ENCODE assay signal across 1 cellular context in genomic region chr5:145946112-145946861, GRCh38.
TF ChIP-seq lines count a peak whose summit lies in the region.

No MANE protein-coding gene starts in this region.

TF ChIP-seq in HEK293, 187 proteins besides CTCF, POLR2A, EP300 and RAD21 (continued from another document and continues in another):
- TF ChIP-seq, protein P1, sequence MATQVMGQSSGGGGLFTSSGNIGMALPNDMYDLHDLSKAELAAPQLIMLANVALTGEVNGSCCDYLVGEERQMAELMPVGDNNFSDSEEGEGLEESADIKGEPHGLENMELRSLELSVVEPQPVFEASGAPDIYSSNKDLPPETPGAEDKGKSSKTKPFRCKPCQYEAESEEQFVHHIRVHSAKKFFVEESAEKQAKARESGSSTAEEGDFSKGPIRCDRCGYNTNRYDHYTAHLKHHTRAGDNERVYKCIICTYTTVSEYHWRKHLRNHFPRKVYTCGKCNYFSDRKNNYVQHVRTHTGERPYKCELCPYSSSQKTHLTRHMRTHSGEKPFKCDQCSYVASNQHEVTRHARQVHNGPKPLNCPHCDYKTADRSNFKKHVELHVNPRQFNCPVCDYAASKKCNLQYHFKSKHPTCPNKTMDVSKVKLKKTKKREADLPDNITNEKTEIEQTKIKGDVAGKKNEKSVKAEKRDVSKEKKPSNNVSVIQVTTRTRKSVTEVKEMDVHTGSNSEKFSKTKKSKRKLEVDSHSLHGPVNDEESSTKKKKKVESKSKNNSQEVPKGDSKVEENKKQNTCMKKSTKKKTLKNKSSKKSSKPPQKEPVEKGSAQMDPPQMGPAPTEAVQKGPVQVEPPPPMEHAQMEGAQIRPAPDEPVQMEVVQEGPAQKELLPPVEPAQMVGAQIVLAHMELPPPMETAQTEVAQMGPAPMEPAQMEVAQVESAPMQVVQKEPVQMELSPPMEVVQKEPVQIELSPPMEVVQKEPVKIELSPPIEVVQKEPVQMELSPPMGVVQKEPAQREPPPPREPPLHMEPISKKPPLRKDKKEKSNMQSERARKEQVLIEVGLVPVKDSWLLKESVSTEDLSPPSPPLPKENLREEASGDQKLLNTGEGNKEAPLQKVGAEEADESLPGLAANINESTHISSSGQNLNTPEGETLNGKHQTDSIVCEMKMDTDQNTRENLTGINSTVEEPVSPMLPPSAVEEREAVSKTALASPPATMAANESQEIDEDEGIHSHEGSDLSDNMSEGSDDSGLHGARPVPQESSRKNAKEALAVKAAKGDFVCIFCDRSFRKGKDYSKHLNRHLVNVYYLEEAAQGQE (tag by site-specific recombination; IDR thresholded peaks at IDR 0.05), result no peak
- peak; percentile 85 for TF ChIP-seq TCF7L2 (IDR thresholded peaks at IDR 0.05; ENCODE audit: borderline replicate concordance, low read depth, low read length)
- no peak for TF ChIP-seq ZNF514 (tag by site-specific recombination; IDR thresholded peaks at IDR 0.05)
- no peak for TF ChIP-seq ZNF747 (tag by site-specific recombination; IDR thresholded peaks at IDR 0.05)
- TF ChIP-seq EGR2 (tag by site-specific recombination; IDR thresholded peaks at IDR 0.05; ENCODE audit: low read depth), result no peak
- TF ChIP-seq MZF1 (tag by site-specific recombination; IDR thresholded peaks at IDR 0.05; ENCODE audit: borderline replicate concordance), result no peak
- TF ChIP-seq ZNF23 (tag by site-specific recombination; IDR thresholded peaks at IDR 0.05; ENCODE audit: borderline replicate concordance), result no peak
- TF ChIP-seq, protein P2, sequence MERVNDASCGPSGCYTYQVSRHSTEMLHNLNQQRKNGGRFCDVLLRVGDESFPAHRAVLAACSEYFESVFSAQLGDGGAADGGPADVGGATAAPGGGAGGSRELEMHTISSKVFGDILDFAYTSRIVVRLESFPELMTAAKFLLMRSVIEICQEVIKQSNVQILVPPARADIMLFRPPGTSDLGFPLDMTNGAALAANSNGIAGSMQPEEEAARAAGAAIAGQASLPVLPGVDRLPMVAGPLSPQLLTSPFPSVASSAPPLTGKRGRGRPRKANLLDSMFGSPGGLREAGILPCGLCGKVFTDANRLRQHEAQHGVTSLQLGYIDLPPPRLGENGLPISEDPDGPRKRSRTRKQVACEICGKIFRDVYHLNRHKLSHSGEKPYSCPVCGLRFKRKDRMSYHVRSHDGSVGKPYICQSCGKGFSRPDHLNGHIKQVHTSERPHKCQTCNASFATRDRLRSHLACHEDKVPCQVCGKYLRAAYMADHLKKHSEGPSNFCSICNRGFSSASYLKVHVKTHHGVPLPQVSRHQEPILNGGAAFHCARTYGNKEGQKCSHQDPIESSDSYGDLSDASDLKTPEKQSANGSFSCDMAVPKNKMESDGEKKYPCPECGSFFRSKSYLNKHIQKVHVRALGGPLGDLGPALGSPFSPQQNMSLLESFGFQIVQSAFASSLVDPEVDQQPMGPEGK (tag by site-specific recombination; IDR thresholded peaks at IDR 0.05), result no peak; the same call in 1 of the 2 replicates
- TF ChIP-seq ZNF26 (tag by site-specific recombination; IDR thresholded peaks at IDR 0.05), result no peak
- TF ChIP-seq ZNF48 (tag by site-specific recombination; IDR thresholded peaks at IDR 0.05), result no peak
- peak; percentile 83 for TF ChIP-seq ZBTB17 (tag by site-specific recombination; IDR thresholded peaks at IDR 0.05)
- TF ChIP-seq SP7 (tag by site-specific recombination; IDR thresholded peaks at IDR 0.05), result peak; percentile 96
- no peak for TF ChIP-seq KLF9 (tag by site-specific recombination; IDR thresholded peaks at IDR 0.05; ENCODE audit: low read depth)
- 0 out of 2 replicates have a peak, but pooled peaks have one; percentile 80 for TF ChIP-seq ZNF362 (tag by site-specific recombination; IDR thresholded peaks at IDR 0.05)
- TF ChIP-seq ZNF140 (tag by site-specific recombination; IDR thresholded peaks at IDR 0.05), result no peak
- TF ChIP-seq ZNF423 (tag by site-specific recombination; IDR thresholded peaks at IDR 0.05), result no peak
- TF ChIP-seq ZNF239 (tag by site-specific recombination; IDR thresholded peaks at IDR 0.05), result no peak
- no peak for TF ChIP-seq ZNF266 (tag by site-specific recombination; IDR thresholded peaks at IDR 0.05; ENCODE audit: low read depth)
- TF ChIP-seq ZBTB21 (tag by site-specific recombination; IDR thresholded peaks at IDR 0.05), result peak; percentile 98
- no peak for TF ChIP-seq ZNF248 (tag by site-specific recombination; IDR thresholded peaks at IDR 0.05)
- TF ChIP-seq, protein P3, sequence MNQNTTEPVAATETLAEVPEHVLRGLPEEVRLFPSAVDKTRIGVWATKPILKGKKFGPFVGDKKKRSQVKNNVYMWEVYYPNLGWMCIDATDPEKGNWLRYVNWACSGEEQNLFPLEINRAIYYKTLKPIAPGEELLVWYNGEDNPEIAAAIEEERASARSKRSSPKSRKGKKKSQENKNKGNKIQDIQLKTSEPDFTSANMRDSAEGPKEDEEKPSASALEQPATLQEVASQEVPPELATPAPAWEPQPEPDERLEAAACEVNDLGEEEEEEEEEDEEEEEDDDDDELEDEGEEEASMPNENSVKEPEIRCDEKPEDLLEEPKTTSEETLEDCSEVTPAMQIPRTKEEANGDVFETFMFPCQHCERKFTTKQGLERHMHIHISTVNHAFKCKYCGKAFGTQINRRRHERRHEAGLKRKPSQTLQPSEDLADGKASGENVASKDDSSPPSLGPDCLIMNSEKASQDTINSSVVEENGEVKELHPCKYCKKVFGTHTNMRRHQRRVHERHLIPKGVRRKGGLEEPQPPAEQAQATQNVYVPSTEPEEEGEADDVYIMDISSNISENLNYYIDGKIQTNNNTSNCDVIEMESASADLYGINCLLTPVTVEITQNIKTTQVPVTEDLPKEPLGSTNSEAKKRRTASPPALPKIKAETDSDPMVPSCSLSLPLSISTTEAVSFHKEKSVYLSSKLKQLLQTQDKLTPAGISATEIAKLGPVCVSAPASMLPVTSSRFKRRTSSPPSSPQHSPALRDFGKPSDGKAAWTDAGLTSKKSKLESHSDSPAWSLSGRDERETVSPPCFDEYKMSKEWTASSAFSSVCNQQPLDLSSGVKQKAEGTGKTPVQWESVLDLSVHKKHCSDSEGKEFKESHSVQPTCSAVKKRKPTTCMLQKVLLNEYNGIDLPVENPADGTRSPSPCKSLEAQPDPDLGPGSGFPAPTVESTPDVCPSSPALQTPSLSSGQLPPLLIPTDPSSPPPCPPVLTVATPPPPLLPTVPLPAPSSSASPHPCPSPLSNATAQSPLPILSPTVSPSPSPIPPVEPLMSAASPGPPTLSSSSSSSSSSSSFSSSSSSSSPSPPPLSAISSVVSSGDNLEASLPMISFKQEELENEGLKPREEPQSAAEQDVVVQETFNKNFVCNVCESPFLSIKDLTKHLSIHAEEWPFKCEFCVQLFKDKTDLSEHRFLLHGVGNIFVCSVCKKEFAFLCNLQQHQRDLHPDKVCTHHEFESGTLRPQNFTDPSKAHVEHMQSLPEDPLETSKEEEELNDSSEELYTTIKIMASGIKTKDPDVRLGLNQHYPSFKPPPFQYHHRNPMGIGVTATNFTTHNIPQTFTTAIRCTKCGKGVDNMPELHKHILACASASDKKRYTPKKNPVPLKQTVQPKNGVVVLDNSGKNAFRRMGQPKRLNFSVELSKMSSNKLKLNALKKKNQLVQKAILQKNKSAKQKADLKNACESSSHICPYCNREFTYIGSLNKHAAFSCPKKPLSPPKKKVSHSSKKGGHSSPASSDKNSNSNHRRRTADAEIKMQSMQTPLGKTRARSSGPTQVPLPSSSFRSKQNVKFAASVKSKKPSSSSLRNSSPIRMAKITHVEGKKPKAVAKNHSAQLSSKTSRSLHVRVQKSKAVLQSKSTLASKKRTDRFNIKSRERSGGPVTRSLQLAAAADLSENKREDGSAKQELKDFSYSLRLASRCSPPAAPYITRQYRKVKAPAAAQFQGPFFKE (tag by site-specific recombination; IDR thresholded peaks at IDR 0.05; ENCODE audit: borderline replicate concordance), result no peak
- TF ChIP-seq, protein P4, sequence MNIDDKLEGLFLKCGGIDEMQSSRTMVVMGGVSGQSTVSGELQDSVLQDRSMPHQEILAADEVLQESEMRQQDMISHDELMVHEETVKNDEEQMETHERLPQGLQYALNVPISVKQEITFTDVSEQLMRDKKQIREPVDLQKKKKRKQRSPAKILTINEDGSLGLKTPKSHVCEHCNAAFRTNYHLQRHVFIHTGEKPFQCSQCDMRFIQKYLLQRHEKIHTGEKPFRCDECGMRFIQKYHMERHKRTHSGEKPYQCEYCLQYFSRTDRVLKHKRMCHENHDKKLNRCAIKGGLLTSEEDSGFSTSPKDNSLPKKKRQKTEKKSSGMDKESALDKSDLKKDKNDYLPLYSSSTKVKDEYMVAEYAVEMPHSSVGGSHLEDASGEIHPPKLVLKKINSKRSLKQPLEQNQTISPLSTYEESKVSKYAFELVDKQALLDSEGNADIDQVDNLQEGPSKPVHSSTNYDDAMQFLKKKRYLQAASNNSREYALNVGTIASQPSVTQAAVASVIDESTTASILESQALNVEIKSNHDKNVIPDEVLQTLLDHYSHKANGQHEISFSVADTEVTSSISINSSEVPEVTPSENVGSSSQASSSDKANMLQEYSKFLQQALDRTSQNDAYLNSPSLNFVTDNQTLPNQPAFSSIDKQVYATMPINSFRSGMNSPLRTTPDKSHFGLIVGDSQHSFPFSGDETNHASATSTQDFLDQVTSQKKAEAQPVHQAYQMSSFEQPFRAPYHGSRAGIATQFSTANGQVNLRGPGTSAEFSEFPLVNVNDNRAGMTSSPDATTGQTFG (tag by site-specific recombination; IDR thresholded peaks at IDR 0.05; ENCODE audit: borderline replicate concordance), result no peak
- no peak for TF ChIP-seq AEBP2 (tag by site-specific recombination; IDR thresholded peaks at IDR 0.05; ENCODE audit: borderline replicate concordance)
- TF ChIP-seq, protein P5, sequence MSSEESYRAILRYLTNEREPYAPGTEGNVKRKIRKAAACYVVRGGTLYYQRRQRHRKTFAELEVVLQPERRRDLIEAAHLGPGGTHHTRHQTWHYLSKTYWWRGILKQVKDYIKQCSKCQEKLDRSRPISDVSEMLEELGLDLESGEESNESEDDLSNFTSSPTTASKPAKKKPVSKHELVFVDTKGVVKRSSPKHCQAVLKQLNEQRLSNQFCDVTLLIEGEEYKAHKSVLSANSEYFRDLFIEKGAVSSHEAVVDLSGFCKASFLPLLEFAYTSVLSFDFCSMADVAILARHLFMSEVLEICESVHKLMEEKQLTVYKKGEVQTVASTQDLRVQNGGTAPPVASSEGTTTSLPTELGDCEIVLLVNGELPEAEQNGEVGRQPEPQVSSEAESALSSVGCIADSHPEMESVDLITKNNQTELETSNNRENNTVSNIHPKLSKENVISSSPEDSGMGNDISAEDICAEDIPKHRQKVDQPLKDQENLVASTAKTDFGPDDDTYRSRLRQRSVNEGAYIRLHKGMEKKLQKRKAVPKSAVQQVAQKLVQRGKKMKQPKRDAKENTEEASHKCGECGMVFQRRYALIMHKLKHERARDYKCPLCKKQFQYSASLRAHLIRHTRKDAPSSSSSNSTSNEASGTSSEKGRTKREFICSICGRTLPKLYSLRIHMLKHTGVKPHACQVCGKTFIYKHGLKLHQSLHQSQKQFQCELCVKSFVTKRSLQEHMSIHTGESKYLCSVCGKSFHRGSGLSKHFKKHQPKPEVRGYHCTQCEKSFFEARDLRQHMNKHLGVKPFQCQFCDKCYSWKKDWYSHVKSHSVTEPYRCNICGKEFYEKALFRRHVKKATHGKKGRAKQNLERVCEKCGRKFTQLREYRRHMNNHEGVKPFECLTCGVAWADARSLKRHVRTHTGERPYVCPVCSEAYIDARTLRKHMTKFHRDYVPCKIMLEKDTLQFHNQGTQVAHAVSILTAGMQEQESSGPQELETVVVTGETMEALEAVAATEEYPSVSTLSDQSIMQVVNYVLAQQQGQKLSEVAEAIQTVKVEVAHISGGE (tag by site-specific recombination; conservative IDR thresholded peaks at IDR 0.05; ENCODE audit: low read depth), result no peak
- no peak for TF ChIP-seq ZNF76 (tag by site-specific recombination; IDR thresholded peaks at IDR 0.05; ENCODE audit: borderline replicate concordance, low read depth)
- TF ChIP-seq ZNF707 (tag by site-specific recombination; IDR thresholded peaks at IDR 0.05), result no peak
- no peak for TF ChIP-seq ZNF521 (tag by site-specific recombination; IDR thresholded peaks at IDR 0.05)
- TF ChIP-seq ZBTB20 (tag by site-specific recombination; IDR thresholded peaks at IDR 0.05), result no peak
- TF ChIP-seq ZNF24 (tag by site-specific recombination; IDR thresholded peaks at IDR 0.05), result peak; percentile 95
- TF ChIP-seq ZBTB44 (tag by site-specific recombination; IDR thresholded peaks at IDR 0.05), result no peak
- TF ChIP-seq ZNF558 (tag by site-specific recombination; IDR thresholded peaks at IDR 0.05), result no peak
